ENCODE assay signal across 20 cellular contexts in genomic region chr15:77548608-77549551, GRCh38.
DNase-seq lines count a peak whose midpoint lies in the region; ATAC-seq and TF ChIP-seq lines count a peak whose summit lies in the region.
"Had no signal": no experiment of that assay in that cellular context is flagged by ENCODE, and none has a peak within 500 bp of the region (broad histone marks: within the 10 kb centered on the region; RNA-seq: fewer than 3 reads in every experiment).

No MANE protein-coding gene starts in this region.

- H4K20me1 ChIP-seq in BLaER1 (no peaks in the 10 kb centered on the region), PC-3 (ENCODE audit: low read length) (no peaks in the 10 kb centered on the region)

- H3K9me3 ChIP-seq in BLaER1 (no peaks in the 10 kb centered on the region; the same call in 1 of the 2 replicates), PC-3 (ENCODE audit: low read length) (no peaks in the 10 kb centered on the region), mesenchymal stem cell (ENCODE audit: control insufficient read depth, low read length) (no peaks in the 10 kb centered on the region)
- H3K9me3 ChIP-seq: MG63, mucosa of descending colon, stomach had no signal

- DNase-seq in GM13977 (ENCODE audit: low spot score) (no peak), PC-3 (no peak), mesenchymal stem cell (no peak), RPMI8226 (no peak)
- DNase-seq: activated CD4-positive, CD25-positive, alpha-beta regulatory T cell treated with anti-CD3 and anti-CD28 coated beads, Interleukin-2, amount 50 U/mL, for 72 hours; COR-L47; foreskin keratinocyte; left colon; NCI-H187; NCI-H510A; SHP77; stomach had no signal

- 86% methylated on average over 18 of the region's 23 CpGs for WGBS in mesenchymal stem cell

- H3K27ac ChIP-seq in BLaER1 = peak overlapping the region; percentile 90
- H3K27ac ChIP-seq in PC-3 (ENCODE audit: low read length) = no peak overlapping the region
- H3K27ac ChIP-seq in mesenchymal stem cell (ENCODE audit: low read length, poor library complexity, severe bottlenecking) = no peak overlapping the region
- H3K27ac ChIP-seq: epithelial cell of prostate, foreskin keratinocyte, stomach had no signal

- peak overlapping the region in 1 of 2 experiments; percentile 20 for H3K4ac ChIP-seq in mesenchymal stem cell (ENCODE audit: low read depth in 1 of 2, low read length in 2 of 2)

- H2BK5ac ChIP-seq in mesenchymal stem cell (ENCODE audit: low read depth, low read length, poor library complexity, severe bottlenecking) = no peak overlapping the region

- no peak overlapping the region for H2AK5ac ChIP-seq in mesenchymal stem cell (ENCODE audit: low read length, severe bottlenecking)

- POLR2A ChIA-PET in PC-3 (lab: Charles Lee; ENCODE audit: unreplicated experiment) = no interaction called here

- H3K4me2 ChIP-seq in BLaER1 = peak overlapping the region; percentile 92
- H3K4me2 ChIP-seq in PC-3 (ENCODE audit: low read length) = no peak overlapping the region
- no peak overlapping the region for H3K4me2 ChIP-seq in mesenchymal stem cell (ENCODE audit: low read length, poor library complexity, severe bottlenecking)

- no peak overlapping the region for H3K23ac ChIP-seq in mesenchymal stem cell (ENCODE audit: low read length in 2 of 2)

- TF ChIP-seq CTCF in GM13977 (IDR thresholded peaks at IDR 0.05; ENCODE audit: extremely low read depth, insufficient read depth, missing control alignments) = peak; percentile 3
- TF ChIP-seq CTCF in PC-3 (conservative IDR thresholded peaks at IDR 0.05; ENCODE audit: low read depth, low read length) = peak; percentile 21

- peak overlapping the region in 1 of 2 experiments; percentile 46 for H3K18ac ChIP-seq in mesenchymal stem cell (ENCODE audit: low read depth in 1 of 2, low read length in 2 of 2)

- no peak overlapping the region for H2BK120ac ChIP-seq in mesenchymal stem cell (ENCODE audit: low read depth, low read length)

- no peaks in the 10 kb centered on the region for H3F3A ChIP-seq in PC-3 (ENCODE audit: low read length, unreplicated experiment)

- H3K4me1 ChIP-seq in BLaER1 (peaks cover 56% of the 10 kb centered on the region), PC-3 (ENCODE audit: insufficient read depth, low read length) (peaks cover 14% of the 10 kb centered on the region), mesenchymal stem cell (ENCODE audit: control insufficient read depth, insufficient read depth, low read depth, low read length) (peaks cover 2% of the 10 kb centered on the region)
- H3K4me1 ChIP-seq: foreskin keratinocyte had no signal

- H4K91ac ChIP-seq in mesenchymal stem cell (ENCODE audit: low read length) = peak overlapping the region; percentile 12

- peak overlapping the region; percentile 70 for H2BK15ac ChIP-seq in mesenchymal stem cell (ENCODE audit: low read depth, poor library complexity, severe bottlenecking)

- H3K14ac ChIP-seq in mesenchymal stem cell (ENCODE audit: low read length in 2 of 2) = no peak overlapping the region

- BruUV-seq in PC-3 (replicated peaks; lab: Mats Ljungman, UMichigan) = no TSS peak

- CTCF ChIA-PET in PC-3 (lab: Charles Lee) = no interaction called here

- no peak for ATAC-seq in PC-3
- ATAC-seq in HG03280 (IDR thresholded peaks at IDR 0.05; ENCODE audit: unreplicated experiment) = no peak
- no peak for ATAC-seq in GM19397 (IDR thresholded peaks at IDR 0.05; ENCODE audit: unreplicated experiment)
- ATAC-seq in GM21360 (IDR thresholded peaks at IDR 0.05; ENCODE audit: unreplicated experiment) = no peak
- ATAC-seq: foreskin keratinocyte, left colon, mucosa of descending colon, sciatic nerve had no signal

- no peak overlapping the region for H4K8ac ChIP-seq in mesenchymal stem cell (ENCODE audit: low read length)

- H3K27me3 ChIP-seq in BLaER1 = no peaks in the 10 kb centered on the region
- no peaks in the 10 kb centered on the region for H3K27me3 ChIP-seq in PC-3 (ENCODE audit: low read length)
- peaks cover 5 to 35% of the 10 kb centered on the region in 2 experiments for H3K27me3 ChIP-seq in mesenchymal stem cell (ENCODE audit: control insufficient read depth in 1 of 2, insufficient read depth in 1 of 2, low read length in 2 of 2)
- H3K27me3 ChIP-seq: foreskin keratinocyte, MG63, stomach had no signal

- H3K36me3 ChIP-seq in BLaER1 (no peaks in the 10 kb centered on the region), PC-3 (ENCODE audit: low read depth, low read length) (no peaks in the 10 kb centered on the region), mesenchymal stem cell (ENCODE audit: control insufficient read depth in 1 of 2, insufficient read depth in 2 of 2, low read depth in 1 of 2, low read length in 2 of 2) (no peaks in the 10 kb centered on the region)
- H3K36me3 ChIP-seq: MG63, stomach had no signal

- H3K9me2 ChIP-seq in PC-3 (replicated peaks; ENCODE audit: low read length) = no peaks in the 10 kb centered on the region

- no peaks in the 10 kb centered on the region for H3K79me2 ChIP-seq in PC-3 (ENCODE audit: low read length)

- H3K9ac ChIP-seq in BLaER1 = peak overlapping the region; percentile 71
- H3K9ac ChIP-seq in PC-3 (ENCODE audit: low read length) = no peak overlapping the region
- H3K9ac ChIP-seq in mesenchymal stem cell (ENCODE audit: low read length) = no peak overlapping the region

- H3K79me1 ChIP-seq in mesenchymal stem cell (replicated peaks; ENCODE audit: low read length, poor library complexity, severe bottlenecking) = no peaks in the 10 kb centered on the region

- no peak overlapping the region for H2AFZ ChIP-seq in PC-3 (ENCODE audit: low read length)
- H2AFZ ChIP-seq in mesenchymal stem cell (ENCODE audit: low read depth, low read length) = no peak overlapping the region

- in situ Hi-C loops in GM13977 (cut with MboI; ENCODE audit: low pct_unique_long_range_greater_than_20kb, low sequenced_read_pairs, unreplicated experiment) = loop anchor here (10.0 kb wide), 1 partner anchor 434 kb away; no protein-coding TSS in a partner anchor

- intact Hi-C loops in PC-3 (cut with micrococcal nuclease) = no loop called here

- H3K4me3 ChIP-seq in BLaER1 (peak overlapping the region; percentile 52), PC-3 (ENCODE audit: low read length) (no peak overlapping the region), mesenchymal stem cell (ENCODE audit: insufficient read depth in 1 of 2, low read depth in 1 of 2, low read length in 2 of 2) (no peak overlapping the region)
- H3K4me3 ChIP-seq: MG63, mucosa of descending colon, stomach had no signal

- no peak overlapping the region for H2BK12ac ChIP-seq in mesenchymal stem cell (ENCODE audit: low read length in 2 of 2)
